ENCODE assay signal across 2 cellular contexts in genomic region chr3:193774272-193774915, GRCh38.
TF ChIP-seq lines count a peak whose summit lies in the region.

No MANE protein-coding gene starts in this region.

TF ChIP-seq in GM23338, 12 proteins besides CTCF, POLR2A, EP300 and RAD21 (continued from another document):
- no peak for TF ChIP-seq EZH2 (IDR thresholded peaks at IDR 0.05; ENCODE audit: low read depth, unreplicated experiment)
- no peak for TF ChIP-seq POLR2AphosphoS5 (IDR thresholded peaks at IDR 0.05; ENCODE audit: low read depth)
- no peak for TF ChIP-seq ZNF331 (CRISPR knock-in tag; IDR thresholded peaks at IDR 0.05; ENCODE audit: low read depth)

TF ChIP-seq in H1, 55 proteins besides CTCF, POLR2A, EP300 and RAD21:
- TF ChIP-seq NRF1 (IDR thresholded peaks at IDR 0.05; ENCODE audit: low read depth, low read length) (no peak), KDM1A (IDR thresholded peaks at IDR 0.05; ENCODE audit: borderline replicate concordance, low read length) (no peak), BRCA1 (IDR thresholded peaks at IDR 0.05; ENCODE audit: low read depth, low read length) (no peak), ATF3 (IDR thresholded peaks at IDR 0.05; ENCODE audit: insufficient read depth, low read depth, low read length) (no peak), ZNF274 (IDR thresholded peaks at IDR 0.05; ENCODE audit: borderline replicate concordance, extremely low read depth, low read length) (no peak), CHD7 (IDR thresholded peaks at IDR 0.05; ENCODE audit: insufficient replicate concordance, low read length) (no peak), E2F6 (IDR thresholded peaks at IDR 0.05) (no peak), POU5F1 (IDR thresholded peaks at IDR 0.05; ENCODE audit: low read depth, low read length) (no peak), TBP (IDR thresholded peaks at IDR 0.05; ENCODE audit: low read depth, low read length) (no peak), SIN3A (conservative IDR thresholded peaks at IDR 0.05 in 1 of 2, IDR thresholded peaks at IDR 0.05 in 1 of 2; ENCODE audit: low read depth in 1 of 2, low read length in 2 of 2) (no peak), GTF2F1 (IDR thresholded peaks at IDR 0.05; ENCODE audit: borderline replicate concordance, low read depth, low read length) (no peak), RBBP5 (IDR thresholded peaks at IDR 0.05; ENCODE audit: borderline replicate concordance, low read depth, low read length) (no peak), EZH2 (IDR thresholded peaks at IDR 0.05; ENCODE audit: low read depth, low read length, severe bottlenecking) (no peak), SUZ12 (IDR thresholded peaks at IDR 0.05; ENCODE audit: low read length) (no peak), CBX8 (IDR thresholded peaks at IDR 0.05; ENCODE audit: borderline replicate concordance, low read depth, low read length) (no peak), FOSL1 (IDR thresholded peaks at IDR 0.05; ENCODE audit: insufficient read depth, low read depth, low read length) (no peak)
TF ChIP-seq in H1: peak in this region for 0.
